ENCODE assay signal across 1 cellular context in genomic region chr1:30804822-30805221, GRCh38.
A peak's percentile ranks its signal among the peaks of the same experiment; 100 is the strongest.
TF ChIP-seq lines count a peak whose summit lies in the region.

No MANE protein-coding gene starts in this region.

TF ChIP-seq in H1, 55 proteins besides CTCF, POLR2A, EP300 and RAD21 (continued from another document):
- TF ChIP-seq BRCA1 (IDR thresholded peaks at IDR 0.05; ENCODE audit: low read depth, low read length) (no peak), RNF2 (IDR thresholded peaks at IDR 0.05; ENCODE audit: borderline replicate concordance, low read depth, low read length, missing control alignments, poor library complexity, severe bottlenecking) (no peak), SIN3A (conservative IDR thresholded peaks at IDR 0.05 in 1 of 2, IDR thresholded peaks at IDR 0.05 in 1 of 2; ENCODE audit: low read depth in 1 of 2, low read length in 2 of 2) (no peak), ATF2 (IDR thresholded peaks at IDR 0.05; ENCODE audit: low read length) (no peak), SP2 (IDR thresholded peaks at IDR 0.05; ENCODE audit: low read length) (no peak), ZNF274 (IDR thresholded peaks at IDR 0.05; ENCODE audit: borderline replicate concordance, extremely low read depth, low read length) (no peak), JUND (IDR thresholded peaks at IDR 0.05; ENCODE audit: low read length) (no peak), FOSL1 (IDR thresholded peaks at IDR 0.05; ENCODE audit: insufficient read depth, low read depth, low read length) (no peak), KDM1A (IDR thresholded peaks at IDR 0.05; ENCODE audit: borderline replicate concordance, low read length) (peak; percentile 87), E2F6 (IDR thresholded peaks at IDR 0.05) (no peak), MAFK (IDR thresholded peaks at IDR 0.05; ENCODE audit: low read depth, low read length) (no peak), TAF7 (optimal IDR thresholded peaks at IDR 0.05; ENCODE audit: borderline replicate concordance, low read depth, low read length) (no peak), BACH1 (IDR thresholded peaks at IDR 0.05; ENCODE audit: low read length) (no peak), ASH2L (IDR thresholded peaks at IDR 0.05; ENCODE audit: low read length) (no peak), SAP30 (IDR thresholded peaks at IDR 0.05; ENCODE audit: insufficient read depth, insufficient replicate concordance, low read length) (no peak), CTBP2 (IDR thresholded peaks at IDR 0.05; ENCODE audit: borderline replicate concordance, insufficient read depth, insufficient read length, low read length) (no peak), RBBP5 (IDR thresholded peaks at IDR 0.05; ENCODE audit: borderline replicate concordance, low read depth, low read length) (no peak), CHD7 (IDR thresholded peaks at IDR 0.05; ENCODE audit: insufficient replicate concordance, low read length) (no peak), CEBPB (IDR thresholded peaks at IDR 0.05; ENCODE audit: low read depth, low read length) (no peak), KDM4A (IDR thresholded peaks at IDR 0.05; ENCODE audit: low read depth, low read length, severe bottlenecking) (no peak), NANOG (IDR thresholded peaks at IDR 0.05; ENCODE audit: insufficient read depth, low read depth, low read length, poor library complexity, severe bottlenecking) (peak; percentile 84), USF2 (IDR thresholded peaks at IDR 0.05; ENCODE audit: low read length) (no peak), CHD2 (IDR thresholded peaks at IDR 0.05; ENCODE audit: low read length) (no peak), HDAC6 (IDR thresholded peaks at IDR 0.05; ENCODE audit: low read depth, low read length) (no peak), POU5F1 (IDR thresholded peaks at IDR 0.05; ENCODE audit: low read depth, low read length) (peak; percentile 79; the same call in 1 of the 2 replicates), CHD1 (IDR thresholded peaks at IDR 0.05; ENCODE audit: low read depth, low read length) (no peak), CBX5 (IDR thresholded peaks at IDR 0.05; ENCODE audit: low read depth, low read length) (no peak), SP1 (IDR thresholded peaks at IDR 0.05; ENCODE audit: low read depth, low read length) (no peak), JUN (IDR thresholded peaks at IDR 0.05; ENCODE audit: low read depth, low read length) (no peak), HDAC2 (IDR thresholded peaks at IDR 0.05; ENCODE audit: borderline replicate concordance in 1 of 2, low read depth in 2 of 2, low read length in 2 of 2) (peak in 1 of 2 experiments; percentile 58; a peak in 1 of 4 replicates)
